Comparison of ENCODE assay signal across 15 cellular contexts in the genomic region with DNA sequence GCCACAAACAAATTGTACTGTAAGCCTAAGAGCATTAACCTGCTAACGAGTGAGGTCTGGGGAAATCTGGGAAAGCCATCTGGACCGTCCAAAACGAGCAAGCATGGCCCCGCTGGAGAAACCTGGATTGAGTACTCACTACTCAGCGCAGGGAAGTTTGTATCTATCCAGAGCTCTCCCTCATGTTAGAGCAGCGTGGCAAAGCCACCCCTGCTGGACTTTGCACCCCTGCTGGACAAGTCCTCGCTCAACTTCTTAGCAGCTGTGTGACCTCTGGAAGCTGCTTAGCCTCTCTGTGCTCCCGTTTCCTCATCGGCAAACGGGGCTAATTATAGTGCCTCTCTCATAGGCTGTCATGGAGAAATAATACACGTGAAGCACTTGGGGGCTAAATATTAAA. TPM values are rescaled to one million over a fixed set of nuclear protein-coding genes. Genes with fewer than 3 reads are reported as not detected.
DNase-seq lines count a peak whose midpoint lies in the region; ATAC-seq and TF ChIP-seq lines count a peak whose summit lies in the region.
"Had no signal": no experiment of that assay in that cellular context is flagged by ENCODE, and none has a peak within 500 bp of the region (broad histone marks: within the 10 kb centered on the region; RNA-seq: fewer than 3 reads in every experiment).

No MANE protein-coding gene starts in this region.

- H3K4me3 ChIP-seq in suprapubic skin, result no peak overlapping the region
- H3K4me3 ChIP-seq in neural progenitor cell, result no peak overlapping the region
- H3K4me3 ChIP-seq in BE2C (ENCODE audit: low read depth, low read length), result no peak overlapping the region
- H3K4me3 ChIP-seq: HAP-1 had no signal

- no peak overlapping the region for H3K4me3 Mint-ChIP-seq in activated T-cell treated with anti-CD3 and anti-CD28 coated beads, Interleukin-2, amount 50 U/mL, for 72 hours
- H3K4me3 Mint-ChIP-seq in neural progenitor cell, result no peak overlapping the region

- no peaks in the 10 kb centered on the region for H3K4me1 ChIP-seq in suprapubic skin
- peaks cover 16% of the 10 kb centered on the region for H3K4me1 ChIP-seq in neural progenitor cell
- no peaks in the 10 kb centered on the region for H3K4me1 ChIP-seq in BE2C
- H3K4me1 ChIP-seq: HAP-1 had no signal

- peaks cover 6% of the 10 kb centered on the region for H3F3A ChIP-seq in neural progenitor cell (ENCODE audit: low read depth)

- no peak for TF ChIP-seq POLR2A in suprapubic skin (IDR thresholded peaks at IDR 0.05)

- no peak for ATAC-seq in activated T-cell treated with anti-CD3 and anti-CD28 coated beads, Interleukin-2, amount 50 U/mL, for 72 hours (replicated peaks in 1 of 2)

- H4K20me1 ChIP-seq in neural progenitor cell (ENCODE audit: low read depth), result no peaks in the 10 kb centered on the region

- no peaks in the 10 kb centered on the region for H3K9me3 ChIP-seq in suprapubic skin
- H3K9me3 ChIP-seq in neural progenitor cell (ENCODE audit: low read depth), result no peaks in the 10 kb centered on the region
- no peaks in the 10 kb centered on the region for H3K9me3 ChIP-seq in BE2C
- H3K9me3 ChIP-seq: HAP-1 had no signal

- H2AFZ ChIP-seq in neural progenitor cell (replicated peaks), result no peak overlapping the region

- TF ChIP-seq EP300 in suprapubic skin (IDR thresholded peaks at IDR 0.05), result no peak

- H3K27me3 ChIP-seq in suprapubic skin (no peaks in the 10 kb centered on the region), neural progenitor cell (no peaks in the 10 kb centered on the region), BE2C (no peaks in the 10 kb centered on the region)

- DNase-seq in activated T-cell treated with anti-CD3 and anti-CD28 coated beads, Interleukin-2, amount 50 U/mL, for 1 hour, result peak; percentile 4
- no peak for DNase-seq in activated T-cell treated with anti-CD3 and anti-CD28 coated beads, Interleukin-2, amount 50 U/mL, for 72 hours
- DNase-seq in mesenteric fat pad (ENCODE audit: low spot score) (peak; percentile 49), suprapubic skin (ENCODE audit: low spot score in 2 of 2) (peak; percentile 17 to 32), neural progenitor cell (ENCODE audit: low spot score) (no peak), HK-2 (ENCODE audit: unreplicated experiment) (no peak), BE2C (no peak)
- DNase-seq: 8988T, DMS153, EL, NCI-H1436 treated with DMSO at 0.1 percent for 48 hours, NCI-H2081 treated with DMSO at 0.1 percent for 48 hours, Right ventricle myocardium superior had no signal

- WGBS in suprapubic skin, result 94% methylated on average over 11 of the region's 11 CpGs

- TF ChIP-seq CTCF in suprapubic skin (IDR thresholded peaks at IDR 0.05) (no peak), neural progenitor cell (IDR thresholded peaks at IDR 0.05) (no peak), BE2C (IDR thresholded peaks at IDR 0.05; ENCODE audit: low read depth, low read length) (no peak)

- H3K36me3 Mint-ChIP-seq in activated T-cell treated with anti-CD3 and anti-CD28 coated beads, Interleukin-2, amount 50 U/mL, for 72 hours (ENCODE audit: insufficient read depth in 2 of 2), result no peaks in the 10 kb centered on the region
- H3K36me3 Mint-ChIP-seq in neural progenitor cell, result peaks cover 40% of the 10 kb centered on the region

- no peak overlapping the region for H3K9ac ChIP-seq in neural progenitor cell

- no peaks in the 10 kb centered on the region for H3K9me3 Mint-ChIP-seq in activated T-cell treated with anti-CD3 and anti-CD28 coated beads, Interleukin-2, amount 50 U/mL, for 72 hours
- H3K9me3 Mint-ChIP-seq in neural progenitor cell, result no peaks in the 10 kb centered on the region

- no peak overlapping the region for H3K4me2 ChIP-seq in neural progenitor cell

- H3K36me3 ChIP-seq in suprapubic skin (peaks cover 31% of the 10 kb centered on the region), neural progenitor cell (no peaks in the 10 kb centered on the region), BE2C (no peaks in the 10 kb centered on the region)
- H3K36me3 ChIP-seq: HAP-1 had no signal

- no peaks in the 10 kb centered on the region for H3K27me3 Mint-ChIP-seq in activated T-cell treated with anti-CD3 and anti-CD28 coated beads, Interleukin-2, amount 50 U/mL, for 72 hours (ENCODE audit: low read depth)
- peaks cover 5% of the 10 kb centered on the region for H3K27me3 Mint-ChIP-seq in neural progenitor cell (ENCODE audit: insufficient read depth, low read depth)

- H3K27ac ChIP-seq in cingulate gyrus (ENCODE audit: low read depth, low read length) (peak overlapping the region; percentile 32), suprapubic skin (no peak overlapping the region), neural progenitor cell (no peak overlapping the region)

- H3K79me2 ChIP-seq in neural progenitor cell (ENCODE audit: low read depth), result no peaks in the 10 kb centered on the region

- H3K4me1 Mint-ChIP-seq in activated T-cell treated with anti-CD3 and anti-CD28 coated beads, Interleukin-2, amount 50 U/mL, for 72 hours (ENCODE audit: low read depth), result no peaks in the 10 kb centered on the region
- peaks cover 32% of the 10 kb centered on the region for H3K4me1 Mint-ChIP-seq in neural progenitor cell

- no peak overlapping the region for H3K27ac Mint-ChIP-seq in activated T-cell treated with anti-CD3 and anti-CD28 coated beads, Interleukin-2, amount 50 U/mL, for 72 hours
- no peak overlapping the region for H3K27ac Mint-ChIP-seq in neural progenitor cell

RNA-seq across cellular contexts. Expression of gene PSMG4, which starts 37.4 kb away (rescaled TPM):
- total RNA-seq in activated T-cell treated with anti-CD3 and anti-CD28 coated beads, Interleukin-2, amount 50 U/mL, for 72 hours, result 10 to 100 TPM; 21.8 to 29.1 TPM
- 18.7 TPM for total RNA-seq in mesenteric fat pad
- 10 to 100 TPM; 11.4 to 32.6 (median 21.1) TPM for total RNA-seq in suprapubic skin
- total RNA-seq in neural progenitor cell (ENCODE audit: low replicate concordance), result 15.2 and 25.3 TPM in 2 replicates
- polyA plus RNA-seq in BE2C (2012; ENCODE audit: insufficient read depth, insufficient read length, low read depth), result 54.8 TPM

Comparison
In these comparisons a context has a peak if more than half of its experiments do, and no peak if none do; other contexts are left out.
1. DNase-seq: peak in activated T-cell treated with anti-CD3 and anti-CD28 coated beads, Interleukin-2, amount 50 U/mL, for 1 hour (single experiment), mesenteric fat pad (single experiment) and suprapubic skin (2 of 2); none in activated T-cell treated with anti-CD3 and anti-CD28 coated beads, Interleukin-2, amount 50 U/mL, for 72 hours (0 of 2), neural progenitor cell (single experiment), HK-2 (single experiment) and BE2C (single experiment).